Comparison of ENCODE assay signal across 3 cellular contexts in the genomic region with DNA sequence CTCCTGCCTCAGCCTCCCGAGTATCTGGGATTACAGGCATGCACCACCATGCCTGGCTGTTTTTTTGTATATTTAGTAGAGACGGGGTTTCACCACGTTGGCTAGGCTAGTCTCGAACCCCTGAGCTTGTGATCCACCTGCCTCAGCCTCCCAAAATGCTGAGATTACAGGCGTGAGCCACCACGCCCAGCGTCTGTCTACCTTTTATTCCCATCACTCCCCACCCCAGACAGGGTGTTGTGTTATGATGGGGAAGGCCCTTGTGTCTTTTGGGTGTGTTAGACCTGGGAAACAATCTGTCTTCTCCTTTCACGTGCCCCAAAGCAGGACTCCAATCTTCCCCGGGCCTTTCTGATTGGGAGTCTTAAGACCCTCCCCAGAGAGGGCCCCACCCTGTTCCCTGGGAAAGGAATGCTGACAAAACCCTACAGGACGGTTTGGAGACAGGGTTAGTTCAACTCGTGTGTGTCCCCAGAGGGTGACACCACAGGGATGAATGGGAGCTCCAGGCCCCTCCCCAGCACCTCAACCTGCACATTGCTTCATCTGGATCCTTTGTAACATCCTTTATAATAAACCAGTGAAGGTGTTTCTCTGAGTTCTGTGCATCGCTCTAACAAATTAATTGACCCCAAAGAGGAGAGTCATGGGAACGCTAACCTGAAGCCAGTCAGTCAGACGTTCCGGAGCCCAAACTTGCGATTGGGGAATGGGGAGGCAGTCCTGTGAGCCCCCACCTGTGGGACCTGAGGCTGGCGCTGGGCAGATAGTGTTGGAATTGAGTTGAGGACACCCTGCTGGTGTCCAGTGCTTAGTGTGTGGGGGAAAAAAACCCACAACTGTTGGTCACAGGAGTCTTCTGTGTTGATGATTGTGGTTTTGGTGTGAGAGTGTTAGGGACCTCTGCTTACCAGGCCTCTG.
TF ChIP-seq lines count a peak whose summit lies in the region.

No MANE protein-coding gene starts in this region.

TF ChIP-seq in GM23338, 12 proteins besides CTCF, POLR2A, EP300 and RAD21 (continues in another document):
- no peak for TF ChIP-seq CREB1 (CRISPR knock-in tag; IDR thresholded peaks at IDR 0.05; ENCODE audit: low read depth)
- TF ChIP-seq EZH2phosphoT487 (IDR thresholded peaks at IDR 0.05; ENCODE audit: unreplicated experiment) = no peak
- TF ChIP-seq JUNB (IDR thresholded peaks at IDR 0.05; ENCODE audit: unreplicated experiment) = no peak
- TF ChIP-seq EZH2 (IDR thresholded peaks at IDR 0.05; ENCODE audit: low read depth, unreplicated experiment) = no peak
- no peak for TF ChIP-seq ZNF331 (CRISPR knock-in tag; IDR thresholded peaks at IDR 0.05; ENCODE audit: low read depth)
- TF ChIP-seq, protein P1, sequence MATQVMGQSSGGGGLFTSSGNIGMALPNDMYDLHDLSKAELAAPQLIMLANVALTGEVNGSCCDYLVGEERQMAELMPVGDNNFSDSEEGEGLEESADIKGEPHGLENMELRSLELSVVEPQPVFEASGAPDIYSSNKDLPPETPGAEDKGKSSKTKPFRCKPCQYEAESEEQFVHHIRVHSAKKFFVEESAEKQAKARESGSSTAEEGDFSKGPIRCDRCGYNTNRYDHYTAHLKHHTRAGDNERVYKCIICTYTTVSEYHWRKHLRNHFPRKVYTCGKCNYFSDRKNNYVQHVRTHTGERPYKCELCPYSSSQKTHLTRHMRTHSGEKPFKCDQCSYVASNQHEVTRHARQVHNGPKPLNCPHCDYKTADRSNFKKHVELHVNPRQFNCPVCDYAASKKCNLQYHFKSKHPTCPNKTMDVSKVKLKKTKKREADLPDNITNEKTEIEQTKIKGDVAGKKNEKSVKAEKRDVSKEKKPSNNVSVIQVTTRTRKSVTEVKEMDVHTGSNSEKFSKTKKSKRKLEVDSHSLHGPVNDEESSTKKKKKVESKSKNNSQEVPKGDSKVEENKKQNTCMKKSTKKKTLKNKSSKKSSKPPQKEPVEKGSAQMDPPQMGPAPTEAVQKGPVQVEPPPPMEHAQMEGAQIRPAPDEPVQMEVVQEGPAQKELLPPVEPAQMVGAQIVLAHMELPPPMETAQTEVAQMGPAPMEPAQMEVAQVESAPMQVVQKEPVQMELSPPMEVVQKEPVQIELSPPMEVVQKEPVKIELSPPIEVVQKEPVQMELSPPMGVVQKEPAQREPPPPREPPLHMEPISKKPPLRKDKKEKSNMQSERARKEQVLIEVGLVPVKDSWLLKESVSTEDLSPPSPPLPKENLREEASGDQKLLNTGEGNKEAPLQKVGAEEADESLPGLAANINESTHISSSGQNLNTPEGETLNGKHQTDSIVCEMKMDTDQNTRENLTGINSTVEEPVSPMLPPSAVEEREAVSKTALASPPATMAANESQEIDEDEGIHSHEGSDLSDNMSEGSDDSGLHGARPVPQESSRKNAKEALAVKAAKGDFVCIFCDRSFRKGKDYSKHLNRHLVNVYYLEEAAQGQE (IDR thresholded peaks at IDR 0.05; ENCODE audit: unreplicated experiment) = no peak
- no peak for TF ChIP-seq ZNF114 (CRISPR knock-in tag; IDR thresholded peaks at IDR 0.05)
- TF ChIP-seq, protein P2, sequence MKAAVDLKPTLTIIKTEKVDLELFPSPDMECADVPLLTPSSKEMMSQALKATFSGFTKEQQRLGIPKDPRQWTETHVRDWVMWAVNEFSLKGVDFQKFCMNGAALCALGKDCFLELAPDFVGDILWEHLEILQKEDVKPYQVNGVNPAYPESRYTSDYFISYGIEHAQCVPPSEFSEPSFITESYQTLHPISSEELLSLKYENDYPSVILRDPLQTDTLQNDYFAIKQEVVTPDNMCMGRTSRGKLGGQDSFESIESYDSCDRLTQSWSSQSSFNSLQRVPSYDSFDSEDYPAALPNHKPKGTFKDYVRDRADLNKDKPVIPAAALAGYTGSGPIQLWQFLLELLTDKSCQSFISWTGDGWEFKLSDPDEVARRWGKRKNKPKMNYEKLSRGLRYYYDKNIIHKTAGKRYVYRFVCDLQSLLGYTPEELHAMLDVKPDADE (IDR thresholded peaks at IDR 0.05) = no peak

TF ChIP-seq in K562, 482 proteins besides CTCF, POLR2A, EP300 and RAD21:
- TF ChIP-seq GATAD2A (IDR thresholded peaks at IDR 0.05) (no peak), FUS (optimal IDR thresholded peaks at IDR 0.05; ENCODE audit: low read depth, low read length) (no peak), ZNF354B (CRISPR knock-in tag; IDR thresholded peaks at IDR 0.05) (no peak)
- TF ChIP-seq, protein P3, sequence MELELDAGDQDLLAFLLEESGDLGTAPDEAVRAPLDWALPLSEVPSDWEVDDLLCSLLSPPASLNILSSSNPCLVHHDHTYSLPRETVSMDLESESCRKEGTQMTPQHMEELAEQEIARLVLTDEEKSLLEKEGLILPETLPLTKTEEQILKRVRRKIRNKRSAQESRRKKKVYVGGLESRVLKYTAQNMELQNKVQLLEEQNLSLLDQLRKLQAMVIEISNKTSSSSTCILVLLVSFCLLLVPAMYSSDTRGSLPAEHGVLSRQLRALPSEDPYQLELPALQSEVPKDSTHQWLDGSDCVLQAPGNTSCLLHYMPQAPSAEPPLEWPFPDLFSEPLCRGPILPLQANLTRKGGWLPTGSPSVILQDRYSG (tag; conservative IDR thresholded peaks at IDR 0.05; ENCODE audit: low read depth) = 0 out of 2 replicates have a peak, but pooled peaks have one; percentile 58
- TF ChIP-seq, protein P4, sequence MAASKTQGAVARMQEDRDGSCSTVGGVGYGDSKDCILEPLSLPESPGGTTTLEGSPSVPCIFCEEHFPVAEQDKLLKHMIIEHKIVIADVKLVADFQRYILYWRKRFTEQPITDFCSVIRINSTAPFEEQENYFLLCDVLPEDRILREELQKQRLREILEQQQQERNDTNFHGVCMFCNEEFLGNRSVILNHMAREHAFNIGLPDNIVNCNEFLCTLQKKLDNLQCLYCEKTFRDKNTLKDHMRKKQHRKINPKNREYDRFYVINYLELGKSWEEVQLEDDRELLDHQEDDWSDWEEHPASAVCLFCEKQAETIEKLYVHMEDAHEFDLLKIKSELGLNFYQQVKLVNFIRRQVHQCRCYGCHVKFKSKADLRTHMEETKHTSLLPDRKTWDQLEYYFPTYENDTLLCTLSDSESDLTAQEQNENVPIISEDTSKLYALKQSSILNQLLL (CRISPR knock-in tag; IDR thresholded peaks at IDR 0.05; ENCODE audit: borderline replicate concordance) = no peak

TF ChIP-seq in SK-N-SH, 30 proteins besides CTCF, POLR2A, EP300 and RAD21:
- TF ChIP-seq MXI1 (IDR thresholded peaks at IDR 0.05; ENCODE audit: low read depth, low read length) (no peak), GABPA (IDR thresholded peaks at IDR 0.05; ENCODE audit: low read depth) (no peak), POLR2AphosphoS5 (IDR thresholded peaks at IDR 0.05; ENCODE audit: low read depth, low read length) (no peak), RCOR1 (IDR thresholded peaks at IDR 0.05; ENCODE audit: low read length) (no peak), FOXJ3 (CRISPR knock-in tag; IDR thresholded peaks at IDR 0.05) (no peak), TEAD4 (IDR thresholded peaks at IDR 0.05; ENCODE audit: borderline replicate concordance, insufficient read depth) (no peak), NRF1 (IDR thresholded peaks at IDR 0.05; ENCODE audit: low read depth, low read length) (no peak), CHD2 (IDR thresholded peaks at IDR 0.05; ENCODE audit: low read length, partially characterized antibody) (no peak), EZH2phosphoT487 (IDR thresholded peaks at IDR 0.05; ENCODE audit: borderline replicate concordance, low read depth) (no peak), RXRA (IDR thresholded peaks at IDR 0.05; ENCODE audit: borderline replicate concordance, low read depth) (no peak), SIN3A (IDR thresholded peaks at IDR 0.05; ENCODE audit: borderline replicate concordance, low read depth, low read length) (no peak), TCF12 (IDR thresholded peaks at IDR 0.05) (no peak), GATA2 (CRISPR knock-in tag; IDR thresholded peaks at IDR 0.05) (no peak)
- TF ChIP-seq, protein P5, sequence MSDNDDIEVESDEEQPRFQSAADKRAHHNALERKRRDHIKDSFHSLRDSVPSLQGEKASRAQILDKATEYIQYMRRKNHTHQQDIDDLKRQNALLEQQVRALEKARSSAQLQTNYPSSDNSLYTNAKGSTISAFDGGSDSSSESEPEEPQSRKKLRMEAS (IDR thresholded peaks at IDR 0.05; ENCODE audit: low read depth) = no peak
- TF ChIP-seq, protein P6, sequence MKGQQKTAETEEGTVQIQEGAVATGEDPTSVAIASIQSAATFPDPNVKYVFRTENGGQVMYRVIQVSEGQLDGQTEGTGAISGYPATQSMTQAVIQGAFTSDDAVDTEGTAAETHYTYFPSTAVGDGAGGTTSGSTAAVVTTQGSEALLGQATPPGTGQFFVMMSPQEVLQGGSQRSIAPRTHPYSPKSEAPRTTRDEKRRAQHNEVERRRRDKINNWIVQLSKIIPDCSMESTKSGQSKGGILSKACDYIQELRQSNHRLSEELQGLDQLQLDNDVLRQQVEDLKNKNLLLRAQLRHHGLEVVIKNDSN (IDR thresholded peaks at IDR 0.05; ENCODE audit: borderline replicate concordance, low read depth) = no peak
- TF ChIP-seq, protein P7, sequence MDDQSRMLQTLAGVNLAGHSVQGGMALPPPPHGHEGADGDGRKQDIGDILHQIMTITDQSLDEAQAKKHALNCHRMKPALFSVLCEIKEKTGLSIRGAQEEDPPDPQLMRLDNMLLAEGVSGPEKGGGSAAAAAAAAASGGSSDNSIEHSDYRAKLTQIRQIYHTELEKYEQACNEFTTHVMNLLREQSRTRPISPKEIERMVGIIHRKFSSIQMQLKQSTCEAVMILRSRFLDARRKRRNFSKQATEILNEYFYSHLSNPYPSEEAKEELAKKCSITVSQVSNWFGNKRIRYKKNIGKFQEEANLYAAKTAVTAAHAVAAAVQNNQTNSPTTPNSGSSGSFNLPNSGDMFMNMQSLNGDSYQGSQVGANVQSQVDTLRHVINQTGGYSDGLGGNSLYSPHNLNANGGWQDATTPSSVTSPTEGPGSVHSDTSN (IDR thresholded peaks at IDR 0.05) = no peak
- TF ChIP-seq, protein P8, sequence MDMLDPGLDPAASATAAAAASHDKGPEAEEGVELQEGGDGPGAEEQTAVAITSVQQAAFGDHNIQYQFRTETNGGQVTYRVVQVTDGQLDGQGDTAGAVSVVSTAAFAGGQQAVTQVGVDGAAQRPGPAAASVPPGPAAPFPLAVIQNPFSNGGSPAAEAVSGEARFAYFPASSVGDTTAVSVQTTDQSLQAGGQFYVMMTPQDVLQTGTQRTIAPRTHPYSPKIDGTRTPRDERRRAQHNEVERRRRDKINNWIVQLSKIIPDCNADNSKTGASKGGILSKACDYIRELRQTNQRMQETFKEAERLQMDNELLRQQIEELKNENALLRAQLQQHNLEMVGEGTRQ (IDR thresholded peaks at IDR 0.05; ENCODE audit: borderline replicate concordance, low read depth, low read length) = no peak
- TF ChIP-seq, protein P9, sequence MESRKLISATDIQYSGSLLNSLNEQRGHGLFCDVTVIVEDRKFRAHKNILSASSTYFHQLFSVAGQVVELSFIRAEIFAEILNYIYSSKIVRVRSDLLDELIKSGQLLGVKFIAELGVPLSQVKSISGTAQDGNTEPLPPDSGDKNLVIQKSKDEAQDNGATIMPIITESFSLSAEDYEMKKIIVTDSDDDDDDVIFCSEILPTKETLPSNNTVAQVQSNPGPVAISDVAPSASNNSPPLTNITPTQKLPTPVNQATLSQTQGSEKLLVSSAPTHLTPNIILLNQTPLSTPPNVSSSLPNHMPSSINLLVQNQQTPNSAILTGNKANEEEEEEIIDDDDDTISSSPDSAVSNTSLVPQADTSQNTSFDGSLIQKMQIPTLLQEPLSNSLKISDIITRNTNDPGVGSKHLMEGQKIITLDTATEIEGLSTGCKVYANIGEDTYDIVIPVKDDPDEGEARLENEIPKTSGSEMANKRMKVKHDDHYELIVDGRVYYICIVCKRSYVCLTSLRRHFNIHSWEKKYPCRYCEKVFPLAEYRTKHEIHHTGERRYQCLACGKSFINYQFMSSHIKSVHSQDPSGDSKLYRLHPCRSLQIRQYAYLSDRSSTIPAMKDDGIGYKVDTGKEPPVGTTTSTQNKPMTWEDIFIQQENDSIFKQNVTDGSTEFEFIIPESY (IDR thresholded peaks at IDR 0.05; ENCODE audit: borderline replicate concordance, low read depth) = no peak
- TF ChIP-seq, protein P10, sequence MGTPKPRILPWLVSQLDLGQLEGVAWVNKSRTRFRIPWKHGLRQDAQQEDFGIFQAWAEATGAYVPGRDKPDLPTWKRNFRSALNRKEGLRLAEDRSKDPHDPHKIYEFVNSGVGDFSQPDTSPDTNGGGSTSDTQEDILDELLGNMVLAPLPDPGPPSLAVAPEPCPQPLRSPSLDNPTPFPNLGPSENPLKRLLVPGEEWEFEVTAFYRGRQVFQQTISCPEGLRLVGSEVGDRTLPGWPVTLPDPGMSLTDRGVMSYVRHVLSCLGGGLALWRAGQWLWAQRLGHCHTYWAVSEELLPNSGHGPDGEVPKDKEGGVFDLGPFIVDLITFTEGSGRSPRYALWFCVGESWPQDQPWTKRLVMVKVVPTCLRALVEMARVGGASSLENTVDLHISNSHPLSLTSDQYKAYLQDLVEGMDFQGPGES (IDR thresholded peaks at IDR 0.05; ENCODE audit: low read depth, low read length) = no peak
